ENCODE assay signal across 8 cellular contexts in the genomic region with DNA sequence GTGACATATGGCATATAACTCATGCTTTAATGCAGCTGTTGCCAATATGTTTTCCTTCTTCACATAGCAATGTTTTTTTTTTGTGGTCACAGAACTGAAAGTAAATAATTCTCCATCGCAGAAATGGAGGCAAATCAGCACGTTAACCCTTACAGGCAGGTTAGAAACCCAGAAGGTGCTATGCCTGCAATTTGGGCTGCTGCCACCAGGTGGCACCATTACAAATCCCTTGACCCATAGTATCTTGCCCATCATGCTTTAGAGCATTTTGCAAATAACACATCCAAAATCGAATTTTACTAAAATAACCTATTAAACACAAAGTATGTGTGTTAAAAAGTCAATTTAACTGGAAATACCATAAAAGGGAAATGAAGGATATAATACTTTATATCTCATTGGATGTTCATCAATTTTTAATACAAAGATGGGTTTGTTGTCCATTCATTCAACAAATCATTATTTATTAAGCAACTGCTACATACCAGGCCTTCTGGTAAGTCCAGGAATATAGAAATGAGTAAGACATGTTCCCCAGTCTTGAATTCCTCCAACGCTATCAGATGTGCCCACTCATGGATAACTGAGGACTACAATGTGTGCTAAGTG.
DNase-seq lines count a peak whose midpoint lies in the region; ATAC-seq and TF ChIP-seq lines count a peak whose summit lies in the region.

No MANE protein-coding gene starts in this region.

- CTCF ChIA-PET in BJ (lab: Yijun Ruan, JAX): no interaction called here

- H3K9me3 ChIP-seq in SJCRH30 (replicated peaks): no peaks in the 10 kb centered on the region

- TF ChIP-seq CTCF in BJ (IDR thresholded peaks at IDR 0.05; ENCODE audit: insufficient read depth, low read depth, low read length) (peak; percentile 40), GM12873 (IDR thresholded peaks at IDR 0.05; ENCODE audit: insufficient read depth, low read depth, low read length, missing control alignments) (peak; percentile 79), coronary artery (IDR thresholded peaks at IDR 0.05) (no peak)

- H3K27ac Mint-ChIP-seq in immature natural killer cell: no peak overlapping the region

- H3K27me3 Mint-ChIP-seq in immature natural killer cell (ENCODE audit: low read depth in 3 of 3): peaks cover 2 to 6% (median 4%) of the 10 kb centered on the region in 3 donors

- H3K27ac ChIP-seq in SJCRH30: no peak overlapping the region
- no peak overlapping the region for H3K27ac ChIP-seq in coronary artery

- peaks cover 1 to 18% (median 6%) of the 10 kb centered on the region in 6 donors for H3K9me3 Mint-ChIP-seq in immature natural killer cell

- H3K27me3 ChIP-seq in BJ (ENCODE audit: control insufficient read depth, insufficient read depth, low read length): no peaks in the 10 kb centered on the region
- H3K27me3 ChIP-seq in SJCRH30: no peaks in the 10 kb centered on the region

- no peaks in the 10 kb centered on the region for H3K4me1 Mint-ChIP-seq in immature natural killer cell

- H3K36me3 ChIP-seq in BJ (ENCODE audit: control insufficient read depth, insufficient read depth, low read length) (no peaks in the 10 kb centered on the region), SJCRH30 (no peaks in the 10 kb centered on the region)

- H3K4me1 ChIP-seq in SJCRH30: no peaks in the 10 kb centered on the region

- no peak for ATAC-seq in HG03097 (IDR thresholded peaks at IDR 0.05; ENCODE audit: low FRiP score, unreplicated experiment)

- H3K4me3 ChIP-seq in BJ (ENCODE audit: low read depth, low read length): no peak overlapping the region
- no peak overlapping the region for H3K4me3 ChIP-seq in SJCRH30
- H3K4me3 ChIP-seq in coronary artery: no peak overlapping the region

- no peak overlapping the region for H3K4me3 Mint-ChIP-seq in immature natural killer cell

- POLR2A ChIA-PET in BJ (lab: Charles Lee): no interaction called here

- no peak for DNase-seq in BJ (ENCODE audit: low read depth)
- DNase-seq in SJCRH30: peak; percentile 17 to 70
- DNase-seq in iPS DF 4.7 (ENCODE audit: extremely low read depth, low spot score): peak; percentile 44
- no peak for DNase-seq in NCI-H2227 (lab: John Stamatoyannopoulos, UW; ENCODE audit: unreplicated experiment)
- DNase-seq in immature natural killer cell: no peak
- no peak for DNase-seq in coronary artery (ENCODE audit: low spot score)

- H3K36me3 Mint-ChIP-seq in immature natural killer cell: no peaks in the 10 kb centered on the region

Comparison
In these comparisons a context has a peak if more than half of its experiments do, and no peak if none do; other contexts are left out.
1. DNase-seq: peak in SJCRH30 (2 of 2) and iPS DF 4.7 (single experiment); none in BJ (single experiment), NCI-H2227 (single experiment), immature natural killer cell (0 of 3) and coronary artery (single experiment).